In genomic region chr2:112095654-112096053, GRCh38 we compare ENCODE assay signal across 18 cellular contexts. TPM values are rescaled to one million over a fixed set of nuclear protein-coding genes. Genes with fewer than 3 reads are reported as not detected.
DNase-seq lines count a peak whose midpoint lies in the region; ATAC-seq and TF ChIP-seq lines count a peak whose summit lies in the region.
"Had no signal": no experiment of that assay in that cellular context is flagged by ENCODE, and none has a peak within 500 bp of the region (broad histone marks: within the 10 kb centered on the region; RNA-seq: fewer than 3 reads in every experiment).

No MANE protein-coding gene starts in this region.

- H3K4me1 Mint-ChIP-seq in GM23338 (no peaks in the 10 kb centered on the region), nephron progenitor cell (peaks cover 16% of the 10 kb centered on the region)

- no peaks in the 10 kb centered on the region for H4K20me1 ChIP-seq in GM23338 (replicated peaks; ENCODE audit: insufficient read depth)

- no peak overlapping the region for H3K4me2 ChIP-seq in GM23338
- H3K4me2 ChIP-seq: BLaER1 treated with 17β-estradiol and CSF1 and Interleukin-3, amounts not matched to agents 10 nM and 100 nM had no signal

- H3K36me3 ChIP-seq in GM23338 (ENCODE audit: insufficient read depth) (peaks cover 3% of the 10 kb centered on the region; the same call in 1 of the 2 replicates), WERI-Rb-1 (no peaks in the 10 kb centered on the region; the same call in 1 of the 2 replicates)

- DNase-seq in AG08395 (ENCODE audit: low spot score): peak; percentile 15
- DNase-seq in GM23338 (ENCODE audit: low spot score): no peak
- peak; percentile 38 for DNase-seq in fibroblast of gingiva (ENCODE audit: low read depth)
- DNase-seq in nephron progenitor cell: no peak
- DNase-seq in mesenteric fat pad (ENCODE audit: low spot score): no peak
- no peak for DNase-seq in HUDEP-2 (lab: John Stamatoyannopoulos, UW; ENCODE audit: unreplicated experiment in 76 of 76)
- no peak for DNase-seq in WERI-Rb-1
- DNase-seq: 8988T; CD8-positive, alpha-beta T cell; DMS53; HCEC 1CT; KBM-7; NCI-H1105 treated with DMSO at 0.1 percent for 48 hours; NCI-H1694 treated with DMSO at 0.1 percent for 48 hours had no signal

- no peaks in the 10 kb centered on the region for H3K27me3 Mint-ChIP-seq in GM23338 (ENCODE audit: insufficient read depth, low read depth, poor library complexity)
- H3K27me3 Mint-ChIP-seq in nephron progenitor cell (ENCODE audit: low read depth, poor library complexity): peaks cover 3% of the 10 kb centered on the region

- ATAC-seq in GM23338: no peak
- no peak for ATAC-seq in HG03442 (IDR thresholded peaks at IDR 0.05; ENCODE audit: unreplicated experiment)
- ATAC-seq: CD8-positive, alpha-beta T cell; Panc1 had no signal

- no peaks in the 10 kb centered on the region for H3K27me3 ChIP-seq in GM23338 (ENCODE audit: insufficient read depth)
- no peaks in the 10 kb centered on the region for H3K27me3 ChIP-seq in WERI-Rb-1 (ENCODE audit: insufficient read depth, low read depth, severe bottlenecking)
- H3K27me3 ChIP-seq: BLaER1 treated with 17β-estradiol and CSF1 and Interleukin-3, amounts not matched to agents 10 nM and 100 nM; SJSA1 had no signal

- H3K4me3 ChIP-seq in GM23338 (no peak overlapping the region), WERI-Rb-1 (ENCODE audit: low read depth, low read length) (no peak overlapping the region)
- H3K4me3 ChIP-seq: BLaER1 treated with 17β-estradiol and CSF1 and Interleukin-3, amounts not matched to agents 10 nM and 100 nM; SJSA1 had no signal

- peaks cover 5% of the 10 kb centered on the region for H3K36me3 Mint-ChIP-seq in GM23338 (ENCODE audit: low read depth)
- peaks cover 50% of the 10 kb centered on the region for H3K36me3 Mint-ChIP-seq in nephron progenitor cell (ENCODE audit: low read depth)

- no peaks in the 10 kb centered on the region for H3K79me2 ChIP-seq in GM23338 (replicated peaks; ENCODE audit: insufficient read depth)

- H3K9me3 Mint-ChIP-seq in GM23338 (no peaks in the 10 kb centered on the region; the same call in 2 of the 3 replicates), nephron progenitor cell (no peaks in the 10 kb centered on the region)
- H3K9me3 Mint-ChIP-seq: CD8-positive, alpha-beta T cell had no signal

- no peak overlapping the region for H2AFZ ChIP-seq in GM23338

- H3K27ac Mint-ChIP-seq in GM23338: 0 out of 2 replicates have a peak overlapping the region, but pooled peaks have one; percentile 60
- H3K27ac Mint-ChIP-seq in nephron progenitor cell: peak overlapping the region; percentile 85
- H3K27ac Mint-ChIP-seq: CD8-positive, alpha-beta T cell had no signal

- no peaks in the 10 kb centered on the region for H3K4me1 ChIP-seq in GM23338 (ENCODE audit: insufficient read depth)
- H3K4me1 ChIP-seq: BLaER1 treated with 17β-estradiol and CSF1 and Interleukin-3, amounts not matched to agents 10 nM and 100 nM had no signal

- H3K9me2 ChIP-seq in GM23338 (ENCODE audit: insufficient read depth): no peaks in the 10 kb centered on the region

- H3K4me3 Mint-ChIP-seq in GM23338: no peak overlapping the region
- H3K4me3 Mint-ChIP-seq in nephron progenitor cell: no peak overlapping the region
- H3K4me3 Mint-ChIP-seq: CD8-positive, alpha-beta T cell had no signal

- TF ChIP-seq CTCF in GM23338 (conservative IDR thresholded peaks at IDR 0.05; ENCODE audit: low read depth in 2 of 2) (no peak), nephron progenitor cell (IDR thresholded peaks at IDR 0.05) (no peak), WERI-Rb-1 (IDR thresholded peaks at IDR 0.05; ENCODE audit: low read depth, low read length) (no peak)

- H3K27ac ChIP-seq in GM23338 (ENCODE audit: low read depth) (no peak overlapping the region), WERI-Rb-1 (no peak overlapping the region)
- H3K27ac ChIP-seq: BLaER1 treated with 17β-estradiol and CSF1 and Interleukin-3, amounts not matched to agents 10 nM and 100 nM; SJSA1 had no signal

- H3K9me3 ChIP-seq in WERI-Rb-1 (ENCODE audit: severe bottlenecking): no peaks in the 10 kb centered on the region
- H3K9me3 ChIP-seq: SJSA1 had no signal

- no peaks in the 10 kb centered on the region for H3F3A ChIP-seq in GM23338 (replicated peaks; ENCODE audit: low read depth)

TF ChIP-seq in GM23338, 12 proteins besides CTCF, POLR2A, EP300 and RAD21 (continues in another document):
- no peak for TF ChIP-seq ZNF331 (CRISPR knock-in tag; IDR thresholded peaks at IDR 0.05; ENCODE audit: low read depth)
- no peak for TF ChIP-seq ZNF114 (CRISPR knock-in tag; IDR thresholded peaks at IDR 0.05)
- no peak for TF ChIP-seq ETS1 (IDR thresholded peaks at IDR 0.05)
- TF ChIP-seq JUNB (IDR thresholded peaks at IDR 0.05; ENCODE audit: unreplicated experiment): no peak
- no peak for TF ChIP-seq REST (IDR thresholded peaks at IDR 0.05; ENCODE audit: unreplicated experiment)
- no peak for TF ChIP-seq EZH2phosphoT487 (IDR thresholded peaks at IDR 0.05; ENCODE audit: unreplicated experiment)
- TF ChIP-seq CREB1 (CRISPR knock-in tag; IDR thresholded peaks at IDR 0.05; ENCODE audit: low read depth): no peak

RNA-seq across cellular contexts. Expression of gene TMEM87B, which starts 40.6 kb away (rescaled TPM):
- 15.4 and 25.0 TPM in 2 replicates for total RNA-seq in GM23338 (2014; rRNA removed; shearing (Covaris generic))
- 5.1 and 7.0 TPM in 2 replicates for polyA plus RNA-seq in GM23338 (2016; fragmentation: Nextera tagmentation; extraction: Ambion mirVana)
- 25.2 TPM for total RNA-seq in mesenteric fat pad

RNA-seq across cellular contexts. Expression of gene FBLN7, which starts 42.5 kb away (rescaled TPM):
- 1.4 TPM in 1 of 2 replicates, not detected in the other for total RNA-seq in GM23338 (2014; rRNA removed; shearing (Covaris generic))
- 0.14 and 0.16 TPM in 2 replicates for polyA plus RNA-seq in GM23338 (2016; fragmentation: Nextera tagmentation; extraction: Ambion mirVana)
- 5.3 TPM for total RNA-seq in mesenteric fat pad
- total RNA-seq: SJSA1 had no signal

Comparison
In these comparisons a context has a peak if more than half of its experiments do, and no peak if none do; other contexts are left out.
1. DNase-seq: peak in AG08395 (single experiment) and fibroblast of gingiva (single experiment); none in GM23338 (single experiment), nephron progenitor cell (single experiment), mesenteric fat pad (single experiment), HUDEP-2 (0 of 76) and WERI-Rb-1 (single experiment).